In the genomic region with DNA sequence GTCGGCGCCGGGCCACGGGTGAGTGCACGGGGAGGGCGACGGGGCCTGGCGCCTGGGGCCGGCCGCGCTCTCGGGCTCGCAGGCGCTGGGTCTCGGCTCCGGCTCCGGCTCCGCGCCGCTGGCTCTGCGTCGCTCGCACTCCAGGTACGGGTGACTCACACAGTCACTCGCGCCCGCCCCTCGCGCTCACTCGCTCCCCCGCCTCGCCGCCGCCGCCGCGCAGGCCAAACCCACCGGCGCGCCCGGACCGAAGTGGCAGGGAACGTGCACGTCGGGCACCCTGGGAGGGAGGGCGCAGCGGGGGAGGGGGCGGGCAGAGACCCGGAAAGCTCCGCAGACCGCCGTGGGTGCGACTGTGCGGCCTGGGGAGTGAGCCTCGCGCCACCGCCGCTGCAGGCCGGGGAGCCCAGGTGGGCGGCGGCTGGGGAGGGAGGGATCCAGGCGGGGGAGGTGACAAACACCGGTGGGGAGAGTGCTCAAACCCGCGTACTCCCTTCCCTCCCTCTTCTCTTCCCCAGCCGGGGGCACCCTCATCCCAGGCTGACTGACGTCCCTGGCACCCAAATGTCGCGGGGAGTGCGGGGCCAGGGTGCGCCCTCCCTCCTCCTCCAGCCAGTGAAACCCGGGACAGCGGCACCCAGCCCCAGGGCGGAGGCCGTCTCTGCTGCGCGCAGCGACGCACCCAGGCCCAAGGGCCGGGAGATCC, we compare ENCODE assay signal across 8 cellular contexts.
DNase-seq lines count a peak whose midpoint lies in the region; ATAC-seq and TF ChIP-seq lines count a peak whose summit lies in the region.

No MANE protein-coding gene starts in this region.

- peaks cover 0 to 7% (median 0%) of the 10 kb centered on the region in 4 donors for H3K36me3 ChIP-seq in upper lobe of left lung

- H3K27ac Mint-ChIP-seq in activated T-helper 2 cell treated with anti-CD3 and anti-CD28 coated beads, Interferon-gamma antibody, Interleukin-2, Interleukin-4, amounts not matched to agents 10 μg/mL and 5 μg/mL and 100 μg/mL, durations not matched to agents 14 hours and 24 hours and 36 hours = no peak overlapping the region

- H3K36me3 Mint-ChIP-seq in activated T-helper 2 cell treated with anti-CD3 and anti-CD28 coated beads, Interferon-gamma antibody, Interleukin-2, Interleukin-4, amounts not matched to agents 10 μg/mL and 5 μg/mL and 100 μg/mL, durations not matched to agents 14 hours and 24 hours and 36 hours (ENCODE audit: low read depth) = no peaks in the 10 kb centered on the region

- peak overlapping the region; percentile 40 to 70 (median 64) for H3K4me3 ChIP-seq in upper lobe of left lung

- no peaks in the 10 kb centered on the region for H3K9me3 ChIP-seq in upper lobe of left lung

- H3K27ac ChIP-seq in foreskin keratinocyte (no peak overlapping the region), upper lobe of left lung (peak overlapping the region; percentile 85 to 95 (median 88))

- H3K4me1 ChIP-seq in foreskin keratinocyte = no peaks in the 10 kb centered on the region
- H3K4me1 ChIP-seq in upper lobe of left lung = peaks cover 6 to 37% (median 16%) of the 10 kb centered on the region in 4 donors

- no peak overlapping the region for H3K4me3 Mint-ChIP-seq in activated T-helper 2 cell treated with anti-CD3 and anti-CD28 coated beads, Interferon-gamma antibody, Interleukin-2, Interleukin-4, amounts not matched to agents 10 μg/mL and 5 μg/mL and 100 μg/mL, durations not matched to agents 14 hours and 24 hours and 36 hours (ENCODE audit: low read depth)

- peak; percentile 24; the same call in 1 of the 2 replicates for TF ChIP-seq RAD21 in Ishikawa (IDR thresholded peaks at IDR 0.05; ENCODE audit: low read depth)

- DNase-seq in activated CD8-positive, alpha-beta memory T cell treated with anti-CD3 and anti-CD28 coated beads, Interleukin-2, amount 50 U/mL, for 4 hours = peak; percentile 37
- DNase-seq in foreskin keratinocyte (peak in 1 of 2 donors; percentile 17), occipital lobe (lab: John Stamatoyannopoulos, UW) (peak; percentile 63), upper lobe of left lung (peak; percentile 87 to 96), GM19238 (ENCODE audit: insufficient read length, low spot score) (no peak)
- DNase-seq in activated T-helper 2 cell treated with anti-CD3 and anti-CD28 coated beads, Interferon-gamma antibody, Interleukin-2, Interleukin-4, amounts not matched to agents 10 μg/mL and 5 μg/mL and 100 μg/mL, durations not matched to agents 14 hours and 24 hours and 36 hours (ENCODE audit: low spot score) = no peak

- TF ChIP-seq CTCF in foreskin keratinocyte (conservative IDR thresholded peaks at IDR 0.05) (no peak), upper lobe of left lung (IDR thresholded peaks at IDR 0.05) (no peak)

- peaks cover 48% of the 10 kb centered on the region for H3K27me3 Mint-ChIP-seq in activated T-helper 2 cell treated with anti-CD3 and anti-CD28 coated beads, Interferon-gamma antibody, Interleukin-2, Interleukin-4, amounts not matched to agents 10 μg/mL and 5 μg/mL and 100 μg/mL, durations not matched to agents 14 hours and 24 hours and 36 hours (ENCODE audit: low read depth)

- WGBS in upper lobe of left lung, 2 donors = 1% methylated on average over 31 of the region's 80 CpGs; no CpG with 5 or more reads in 1 of the 2 donors

- ATAC-seq in GM18868 (IDR thresholded peaks at IDR 0.05; ENCODE audit: unreplicated experiment) (peak; percentile 66), foreskin keratinocyte (peak; percentile 88), upper lobe of left lung (ENCODE audit: low FRiP score in 2 of 2) (peak; percentile 84 to 91)

- peak in 2 of 4 donors; percentile 84 to 88 for TF ChIP-seq POLR2A in upper lobe of left lung (IDR thresholded peaks at IDR 0.05)

- intact Hi-C loops in activated T-helper 2 cell treated with anti-CD3 and anti-CD28 coated beads, Interferon-gamma antibody, Interleukin-2, Interleukin-4, amounts not matched to agents 10 μg/mL and 5 μg/mL and 100 μg/mL, durations not matched to agents 14 hours and 24 hours and 36 hours (cut with micrococcal nuclease) = loop anchor here (10.0 kb wide), 1 partner anchor 321 kb away; no protein-coding TSS in a partner anchor

- peak; percentile 38; the same call in 1 of the 2 replicates for TF ChIP-seq EP300 in Ishikawa (IDR thresholded peaks at IDR 0.05; ENCODE audit: borderline replicate concordance)
- TF ChIP-seq EP300 in upper lobe of left lung (IDR thresholded peaks at IDR 0.05) = no peak

- peaks cover 3% of the 10 kb centered on the region for H3K4me1 Mint-ChIP-seq in activated T-helper 2 cell treated with anti-CD3 and anti-CD28 coated beads, Interferon-gamma antibody, Interleukin-2, Interleukin-4, amounts not matched to agents 10 μg/mL and 5 μg/mL and 100 μg/mL, durations not matched to agents 14 hours and 24 hours and 36 hours (ENCODE audit: low read depth)

- H3K27me3 ChIP-seq in foreskin keratinocyte (peaks cover 12% of the 10 kb centered on the region), upper lobe of left lung (peaks cover 0 to 12% (median 4%) of the 10 kb centered on the region in 4 donors)

- no peaks in the 10 kb centered on the region for H3K9me3 Mint-ChIP-seq in activated T-helper 2 cell treated with anti-CD3 and anti-CD28 coated beads, Interferon-gamma antibody, Interleukin-2, Interleukin-4, amounts not matched to agents 10 μg/mL and 5 μg/mL and 100 μg/mL, durations not matched to agents 14 hours and 24 hours and 36 hours

TF ChIP-seq in Ishikawa, 13 proteins besides CTCF, POLR2A, EP300 and RAD21:
- TF ChIP-seq NFIC (IDR thresholded peaks at IDR 0.05) = peak; percentile 20; the same call in 1 of the 2 replicates
- TF ChIP-seq TAF1 (IDR thresholded peaks at IDR 0.05; ENCODE audit: low read depth) = 0 out of 2 replicates have a peak, but pooled peaks have one; percentile 26
- TF ChIP-seq, protein P1, sequence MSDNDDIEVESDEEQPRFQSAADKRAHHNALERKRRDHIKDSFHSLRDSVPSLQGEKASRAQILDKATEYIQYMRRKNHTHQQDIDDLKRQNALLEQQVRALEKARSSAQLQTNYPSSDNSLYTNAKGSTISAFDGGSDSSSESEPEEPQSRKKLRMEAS (IDR thresholded peaks at IDR 0.05) = peak; percentile 32; the same call in 1 of the 2 replicates
- peak; percentile 43 for TF ChIP-seq TEAD4 (IDR thresholded peaks at IDR 0.05)
- TF ChIP-seq CREB1 (IDR thresholded peaks at IDR 0.05; ENCODE audit: low read depth) = no peak
- TF ChIP-seq, protein P2, sequence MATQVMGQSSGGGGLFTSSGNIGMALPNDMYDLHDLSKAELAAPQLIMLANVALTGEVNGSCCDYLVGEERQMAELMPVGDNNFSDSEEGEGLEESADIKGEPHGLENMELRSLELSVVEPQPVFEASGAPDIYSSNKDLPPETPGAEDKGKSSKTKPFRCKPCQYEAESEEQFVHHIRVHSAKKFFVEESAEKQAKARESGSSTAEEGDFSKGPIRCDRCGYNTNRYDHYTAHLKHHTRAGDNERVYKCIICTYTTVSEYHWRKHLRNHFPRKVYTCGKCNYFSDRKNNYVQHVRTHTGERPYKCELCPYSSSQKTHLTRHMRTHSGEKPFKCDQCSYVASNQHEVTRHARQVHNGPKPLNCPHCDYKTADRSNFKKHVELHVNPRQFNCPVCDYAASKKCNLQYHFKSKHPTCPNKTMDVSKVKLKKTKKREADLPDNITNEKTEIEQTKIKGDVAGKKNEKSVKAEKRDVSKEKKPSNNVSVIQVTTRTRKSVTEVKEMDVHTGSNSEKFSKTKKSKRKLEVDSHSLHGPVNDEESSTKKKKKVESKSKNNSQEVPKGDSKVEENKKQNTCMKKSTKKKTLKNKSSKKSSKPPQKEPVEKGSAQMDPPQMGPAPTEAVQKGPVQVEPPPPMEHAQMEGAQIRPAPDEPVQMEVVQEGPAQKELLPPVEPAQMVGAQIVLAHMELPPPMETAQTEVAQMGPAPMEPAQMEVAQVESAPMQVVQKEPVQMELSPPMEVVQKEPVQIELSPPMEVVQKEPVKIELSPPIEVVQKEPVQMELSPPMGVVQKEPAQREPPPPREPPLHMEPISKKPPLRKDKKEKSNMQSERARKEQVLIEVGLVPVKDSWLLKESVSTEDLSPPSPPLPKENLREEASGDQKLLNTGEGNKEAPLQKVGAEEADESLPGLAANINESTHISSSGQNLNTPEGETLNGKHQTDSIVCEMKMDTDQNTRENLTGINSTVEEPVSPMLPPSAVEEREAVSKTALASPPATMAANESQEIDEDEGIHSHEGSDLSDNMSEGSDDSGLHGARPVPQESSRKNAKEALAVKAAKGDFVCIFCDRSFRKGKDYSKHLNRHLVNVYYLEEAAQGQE (IDR thresholded peaks at IDR 0.05; ENCODE audit: low read depth) = 0 out of 2 replicates have a peak, but pooled peaks have one; percentile 31
- TF ChIP-seq ZBTB7A (IDR thresholded peaks at IDR 0.05; ENCODE audit: low read depth) = 0 out of 2 replicates have a peak, but pooled peaks have one; percentile 8
- TF ChIP-seq CEBPB (IDR thresholded peaks at IDR 0.05) = no peak

Comparison
In these comparisons a context has a peak if more than half of its experiments do, and no peak if none do; other contexts are left out.
1. DNase-seq: peak in activated CD8-positive, alpha-beta memory T cell treated with anti-CD3 and anti-CD28 coated beads, Interleukin-2, amount 50 U/mL, for 4 hours (single experiment), occipital lobe (single experiment) and upper lobe of left lung (2 of 2); none in activated T-helper 2 cell treated with anti-CD3 and anti-CD28 coated beads, Interferon-gamma antibody, Interleukin-2, Interleukin-4, amounts not matched to agents 10 μg/mL and 5 μg/mL and 100 μg/mL, durations not matched to agents 14 hours and 24 hours and 36 hours (single experiment) and GM19238 (single experiment).
2. Peak in every context shown above with its lines, with median percentiles within 50 percentile points of each other: ATAC-seq.